In genomic region chr1:212415107-212415841, GRCh38 we compare ENCODE assay signal across 7 cellular contexts. TPM values are rescaled to one million over a fixed set of nuclear protein-coding genes. Genes with fewer than 3 reads are reported as not detected.
DNase-seq lines count a peak whose midpoint lies in the region; ATAC-seq, FAIRE-seq and TF ChIP-seq lines count a peak whose summit lies in the region.

No MANE protein-coding gene starts in this region.

- H3K27ac ChIP-seq in pancreas, result peak overlapping the region in 3 of 4 donors; percentile 10 to 52 (median 50)

- TF ChIP-seq POLR2A in erythroblast (IDR thresholded peaks at IDR 0.05; ENCODE audit: low read length) (peak; percentile 55), H54 (IDR thresholded peaks at IDR 0.05; ENCODE audit: low read depth, low read length) (no peak)

- H3K4me3 ChIP-seq in pancreas, result peak overlapping the region in 3 of 4 donors; percentile 73 to 95 (median 74)

- H3K27me3 ChIP-seq in pancreas, result no peaks in the 10 kb centered on the region

- ATAC-seq in GM21360 (IDR thresholded peaks at IDR 0.05; ENCODE audit: unreplicated experiment) (peak; percentile 0), pancreas (no peak), HG03025 (IDR thresholded peaks at IDR 0.05; ENCODE audit: low FRiP score, unreplicated experiment) (no peak), GM18873 (IDR thresholded peaks at IDR 0.05; ENCODE audit: low FRiP score, unreplicated experiment) (no peak)

- no peaks in the 10 kb centered on the region for H3K9me3 ChIP-seq in pancreas

- peak; percentile 21 for DNase-seq in RPMI8226
- DNase-seq in erythroblast (lab: John Stamatoyannopoulos, UW), result peak; percentile 29 to 33
- no peak for DNase-seq in pancreas
- DNase-seq in H54 (ENCODE audit: insufficient read length, low spot score), result no peak

- H3K4me1 ChIP-seq in pancreas, result peaks cover 0 to 6% (median 0%) of the 10 kb centered on the region in 3 donors

- no peak for FAIRE-seq in pancreas (lab: Jason Lieb, UNC)
- no peak for FAIRE-seq in H54 (lab: Jason Lieb, UNC)

- intact Hi-C loops in pancreas (cut with DNase I), result no loop called here

- 64 to 72% methylated on average over 13 of the region's 13 CpGs for WGBS in pancreas, 2 donors

- TF ChIP-seq CTCF in pancreas (IDR thresholded peaks at IDR 0.05), result no peak

- H3K36me3 ChIP-seq in pancreas, result no peaks in the 10 kb centered on the region

RNA-seq across cellular contexts. Expression of gene PACC1, which starts 0.6 kb away (rescaled TPM):
- total RNA-seq in pancreas, result 1 to 10 TPM; 2.4 to 3.4 (median 3.2) TPM
- 1 to 10 TPM; 1.7 to 1.9 TPM for polyA plus RNA-seq in pancreas

RNA-seq across cellular contexts. Expression of gene NENF, which starts 17.4 kb away (rescaled TPM):
- 10 to 100 TPM; 23.8 to 35.7 (median 33.4) TPM for total RNA-seq in pancreas
- 10 to 100 TPM; 93.0 to 97.0 TPM for polyA plus RNA-seq in pancreas

Comparison
In these comparisons a context has a peak if more than half of its experiments do, and no peak if none do; other contexts are left out.
1. DNase-seq: peak in RPMI8226 (single experiment) and erythroblast (2 of 2); none in pancreas (0 of 6) and H54 (single experiment).